1 cellular context compared by ENCODE assay signal in genomic region chr12:48175613-48176416, GRCh38.
TF ChIP-seq lines count a peak whose summit lies in the region.

No MANE protein-coding gene starts in this region.

TF ChIP-seq in K562, 482 proteins besides CTCF, POLR2A, EP300 and RAD21 (continued from another document and continues in another):
- TF ChIP-seq ZHX1 (conservative IDR thresholded peaks at IDR 0.05; ENCODE audit: low read length) (no peak), NBN (IDR thresholded peaks at IDR 0.05; ENCODE audit: low read depth) (0 out of 2 replicates have a peak, but pooled peaks have one; percentile 57), ZNF408 (CRISPR knock-in tag; IDR thresholded peaks at IDR 0.05; ENCODE audit: low read depth) (no peak), MAZ (CRISPR knock-in tag; conservative IDR thresholded peaks at IDR 0.05 in 1 of 2, IDR thresholded peaks at IDR 0.05 in 1 of 2) (no peak; a peak in 1 of 4 replicates), ATF7 (IDR thresholded peaks at IDR 0.05) (peak; percentile 91), HNRNPK (IDR thresholded peaks at IDR 0.05; ENCODE audit: low read depth, low read length, poor library complexity, severe bottlenecking) (no peak), E4F1 (CRISPR knock-in tag; IDR thresholded peaks at IDR 0.05; ENCODE audit: borderline replicate concordance) (no peak), L3MBTL2 (IDR thresholded peaks at IDR 0.05) (peak; percentile 27; the same call in 1 of the 2 replicates), COPS2 (conservative IDR thresholded peaks at IDR 0.05) (no peak), GABPB1 (CRISPR knock-in tag; IDR thresholded peaks at IDR 0.05) (no peak), ZNF395 (CRISPR knock-in tag; IDR thresholded peaks at IDR 0.05) (peak; percentile 46; the same call in 1 of the 2 replicates), NFE2L1 (tag; IDR thresholded peaks at IDR 0.05; ENCODE audit: borderline replicate concordance, low read depth) (no peak), ELF4 (CRISPR knock-in tag; IDR thresholded peaks at IDR 0.05) (no peak), GTF2F1 (IDR thresholded peaks at IDR 0.05; ENCODE audit: low read depth, low read length) (no peak), KLF16 (IDR thresholded peaks at IDR 0.05) (no peak), ZNF655 (CRISPR knock-in tag; IDR thresholded peaks at IDR 0.05) (no peak), TARDBP (IDR thresholded peaks at IDR 0.05) (no peak), ZNF584 (CRISPR knock-in tag; IDR thresholded peaks at IDR 0.05; ENCODE audit: low read depth) (peak; percentile 87), XRCC4 (IDR thresholded peaks at IDR 0.05; ENCODE audit: extremely low read depth, insufficient read depth, insufficient read length) (no peak), ASH1L (IDR thresholded peaks at IDR 0.05; ENCODE audit: borderline replicate concordance, low read depth, partially characterized antibody) (no peak), C11orf30 (IDR thresholded peaks at IDR 0.05; ENCODE audit: low read depth) (no peak), ZBTB34 (CRISPR knock-in tag; IDR thresholded peaks at IDR 0.05) (no peak), ZNF551 (CRISPR knock-in tag; IDR thresholded peaks at IDR 0.05) (no peak), ARNT (IDR thresholded peaks at IDR 0.05) (peak in 1 of 2 experiments; percentile 54; a peak in 2 of 4 replicates), MYBL2 (IDR thresholded peaks at IDR 0.05; ENCODE audit: low read depth) (no peak), MYBL2 (CRISPR knock-in tag; IDR thresholded peaks at IDR 0.05; ENCODE audit: borderline replicate concordance) (no peak), ZNF592 (IDR thresholded peaks at IDR 0.05) (no peak), CHD2 (IDR thresholded peaks at IDR 0.05; ENCODE audit: low read depth, low read length) (no peak), ZNF174 (CRISPR knock-in tag; IDR thresholded peaks at IDR 0.05) (no peak), PATZ1 (CRISPR knock-in tag; IDR thresholded peaks at IDR 0.05; ENCODE audit: borderline replicate concordance) (no peak), SLC30A9 (CRISPR knock-in tag; IDR thresholded peaks at IDR 0.05) (no peak), JUND (IDR thresholded peaks at IDR 0.05; ENCODE audit: borderline replicate concordance, low read depth, low read length) (peak; percentile 53; the same call in 1 of the 2 replicates), JUND (tag; IDR thresholded peaks at IDR 0.05; ENCODE audit: borderline replicate concordance, low read depth, low read length) (peak; percentile 31; the same call in 2 of the 3 replicates), HDAC2 (IDR thresholded peaks at IDR 0.05) (peak; percentile 22; the same call in 1 of the 2 replicates), RB1 (IDR thresholded peaks at IDR 0.05; ENCODE audit: low read depth) (no peak), JUNB (CRISPR knock-in tag; conservative IDR thresholded peaks at IDR 0.05) (no peak), HMBOX1 (IDR thresholded peaks at IDR 0.05) (peak; percentile 38; the same call in 1 of the 2 replicates), ZNF512 (tag; IDR thresholded peaks at IDR 0.05) (no peak), NR2C2 (CRISPR knock-in tag; IDR thresholded peaks at IDR 0.05) (no peak), NR2C2 (tag; IDR thresholded peaks at IDR 0.05) (peak; percentile 65; the same call in 1 of the 2 replicates)
